Comparison of ENCODE assay signal across 8 cellular contexts in the genomic region with DNA sequence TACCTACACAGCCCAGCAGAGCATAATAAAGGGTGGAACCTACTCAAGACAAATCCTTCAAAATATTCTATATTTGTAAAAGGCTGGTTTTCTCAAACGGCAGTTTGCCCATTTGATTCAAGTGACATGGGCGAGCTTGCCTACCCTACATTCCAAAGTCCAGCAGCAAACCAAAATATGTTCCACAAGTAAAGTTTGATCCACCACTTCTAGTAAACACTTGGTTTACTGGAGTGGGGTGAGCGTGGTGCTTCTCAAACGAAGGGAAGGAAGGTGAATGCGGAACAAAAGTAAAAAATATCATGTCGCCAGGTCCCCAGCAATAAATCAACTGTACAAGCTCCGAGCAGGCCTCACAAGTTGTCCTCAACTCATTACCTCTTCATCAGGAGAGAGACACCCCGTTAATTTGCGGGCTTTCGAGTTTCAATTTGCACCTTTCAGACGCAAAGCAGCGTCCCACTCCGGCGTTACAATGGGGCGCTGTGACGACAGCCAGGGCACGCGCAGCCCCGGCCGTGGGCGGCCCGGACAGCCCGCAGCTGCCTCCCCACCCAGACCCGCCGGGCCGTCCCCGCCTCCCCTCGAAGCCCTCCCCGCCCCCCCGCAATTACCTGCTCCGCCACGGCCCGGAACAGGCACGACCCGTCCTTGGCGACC. TPM values are rescaled to one million over a fixed set of nuclear protein-coding genes. Genes with fewer than 3 reads are reported as not detected.
A peak's percentile ranks its signal among the peaks of the same experiment; 100 is the strongest.
DNase-seq lines count a peak whose midpoint lies in the region; ATAC-seq and TF ChIP-seq lines count a peak whose summit lies in the region.

No MANE protein-coding gene starts in this region.

- no peak for TF ChIP-seq POLR2A in heart left ventricle (IDR thresholded peaks at IDR 0.05)

- H3K9me3 ChIP-seq in heart left ventricle, result no peaks in the 10 kb centered on the region
- H3K9me3 ChIP-seq in upper lobe of right lung, result no peaks in the 10 kb centered on the region

- ATAC-seq in GM19324 (IDR thresholded peaks at IDR 0.05; ENCODE audit: low FRiP score, unreplicated experiment), result peak; percentile 52
- ATAC-seq in HG03457 (IDR thresholded peaks at IDR 0.05; ENCODE audit: unreplicated experiment), result peak; percentile 34
- ATAC-seq in heart left ventricle, result peak in 3 of 4 donors; percentile 66 to 70 (median 67)
- peak; percentile 77 for ATAC-seq in upper lobe of right lung

- H3K27ac ChIP-seq in C4-2B (peak overlapping the region; percentile 80), heart left ventricle (peak overlapping the region; percentile 90 to 99 (median 96)), upper lobe of right lung (peak overlapping the region; percentile 96)

- peaks cover 0 to 3% (median 0%) of the 10 kb centered on the region in 9 donors for H3K36me3 ChIP-seq in heart left ventricle
- peaks cover 1% of the 10 kb centered on the region for H3K36me3 ChIP-seq in upper lobe of right lung

- TF ChIP-seq CTCF in C4-2B (conservative IDR thresholded peaks at IDR 0.05), result no peak
- no peak for TF ChIP-seq CTCF in heart left ventricle (IDR thresholded peaks at IDR 0.05)
- no peak for TF ChIP-seq CTCF in upper lobe of right lung (IDR thresholded peaks at IDR 0.05)

- H3K4me3 ChIP-seq in heart left ventricle, result peak overlapping the region; percentile 51 to 94 (median 82)
- H3K4me3 ChIP-seq in upper lobe of right lung, result peak overlapping the region; percentile 73

- DNase-seq in SKM-1 (lab: John Stamatoyannopoulos, UW; ENCODE audit: unreplicated experiment), result peak; percentile 16
- peak; percentile 58 for DNase-seq in activated naive CD8-positive, alpha-beta T cell treated with anti-CD3 and anti-CD28 coated beads, Interleukin-2, amount 50 U/mL, for 16 hours (ENCODE audit: low read depth, low spot score)
- peak; percentile 76 to 88 (median 82) for DNase-seq in heart left ventricle
- DNase-seq in posterior vena cava (ENCODE audit: low spot score), result peak; percentile 93
- peak; percentile 93 for DNase-seq in upper lobe of right lung

- 0 to 1% (median 0%) methylated on average over 16 to 36 of the region's 36 CpGs for WGBS in heart left ventricle, 4 donors

- peaks cover 4 to 50% (median 33%) of the 10 kb centered on the region in 12 donors for H3K4me1 ChIP-seq in heart left ventricle
- H3K4me1 ChIP-seq in upper lobe of right lung, result peaks cover 37% of the 10 kb centered on the region

- intact Hi-C loops in heart left ventricle (cut with DNase I) (loop anchor here in 2 of 10 donors (2.0 to 10.0 kb wide), 2 partner anchors 25 to 305 kb away; a partner anchor contains a TSS), posterior vena cava (cut with DNase I) (no loop called here), upper lobe of right lung (cut with DNase I) (no loop called here)

- no peaks in the 10 kb centered on the region for H3K27me3 ChIP-seq in heart left ventricle
- no peaks in the 10 kb centered on the region for H3K27me3 ChIP-seq in upper lobe of right lung

RNA-seq across cellular contexts. Expression of a gene that starts 1.1 kb away (rescaled TPM):
- 10 to 100 TPM; 23.9 to 42.1 (median 31.1) TPM for total RNA-seq in heart left ventricle
- polyA plus RNA-seq in heart left ventricle, result 10 to 100 TPM in 1 of 2 donors, 1 to 10 TPM in 1; 7.7 to 26.8 TPM
- 10 to 100 TPM; 27.1 to 41.9 TPM for total RNA-seq in posterior vena cava
- 46.3 TPM for total RNA-seq in upper lobe of right lung

Comparison
In these comparisons a context has a peak if more than half of its experiments do, and no peak if none do; other contexts are left out.
1. Peak in every context shown above with its lines: DNase-seq, ATAC-seq, H3K4me3 ChIP-seq and H3K27ac ChIP-seq.
2. DNase-seq: peak in every context shown above with its lines; median percentile 93 in posterior vena cava; 93 in upper lobe of right lung; 82 in heart left ventricle; 58 in activated naive CD8-positive, alpha-beta T cell treated with anti-CD3 and anti-CD28 coated beads, Interleukin-2, amount 50 U/mL, for 16 hours; 16 in SKM-1.